Comparison of ENCODE assay signal across 8 cellular contexts in the genomic region with DNA sequence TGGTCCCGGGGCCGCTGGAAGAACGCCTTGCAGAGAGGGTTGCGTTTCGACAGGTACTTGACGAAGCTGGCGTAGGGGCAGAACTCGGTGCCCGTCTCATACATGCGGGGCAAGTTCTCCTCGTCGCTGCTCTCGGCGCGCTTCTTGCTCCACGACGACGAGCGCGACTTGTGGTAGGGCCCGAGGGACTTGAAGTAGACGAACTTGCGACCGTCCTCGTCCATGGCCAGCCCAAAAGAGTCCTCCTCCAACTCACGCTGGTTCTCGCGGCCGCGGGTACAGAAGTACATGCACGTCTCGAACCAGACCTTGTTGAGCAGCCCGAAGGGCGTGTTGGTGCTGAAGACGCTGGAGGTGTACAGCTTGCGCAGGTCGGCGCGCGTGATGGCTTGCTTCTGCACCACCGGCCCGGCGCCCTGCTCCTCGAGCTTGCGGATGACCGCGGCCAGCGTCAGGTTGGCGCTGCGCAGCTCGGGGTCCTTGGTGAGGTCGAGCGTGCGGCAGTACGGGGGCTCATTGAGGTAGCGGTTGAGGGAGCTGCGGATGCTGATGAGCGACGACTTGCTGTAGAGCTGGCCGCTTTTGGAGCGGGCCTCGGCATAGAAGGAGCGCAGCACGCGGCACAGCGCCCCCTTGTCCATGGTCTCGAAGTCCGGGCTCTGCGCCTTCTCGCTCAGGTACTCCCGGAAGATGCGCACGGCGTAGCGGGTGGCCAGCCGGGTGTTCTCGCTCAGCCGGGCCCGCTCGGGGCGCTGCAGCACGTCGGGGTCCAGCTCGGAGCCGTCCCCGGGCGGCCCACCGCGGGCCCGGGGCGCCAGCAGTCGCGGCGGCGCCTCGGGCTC. TPM values are rescaled to one million over a fixed set of nuclear protein-coding genes. Genes with fewer than 3 reads are reported as not detected.
A peak's percentile ranks its signal among the peaks of the same experiment; 100 is the strongest.
DNase-seq lines count a peak whose midpoint lies in the region; ATAC-seq, FAIRE-seq and TF ChIP-seq lines count a peak whose summit lies in the region.

No MANE protein-coding gene starts in this region.

- peak overlapping the region; percentile 100 for H3K4me2 ChIP-seq in hepatocyte

- H4K20me1 ChIP-seq in hepatocyte (ENCODE audit: insufficient read depth, poor library complexity, severe bottlenecking): peaks cover 14% of the 10 kb centered on the region

- DNase-seq in GM13976 (ENCODE audit: low spot score) (peak; percentile 88), RWPE1 (ENCODE audit: low spot score) (peak; percentile 66), ascending aorta (ENCODE audit: low spot score in 2 of 2) (peak in 1 of 2 donors; percentile 78), hepatocyte (ENCODE audit: low spot score) (peak; percentile 92), MV-4-11 (lab: John Stamatoyannopoulos, UW) (no peak), RCC 7860 (ENCODE audit: low spot score) (no peak)

- ATAC-seq in HG02840 (IDR thresholded peaks at IDR 0.05; ENCODE audit: low FRiP score, unreplicated experiment): peak; percentile 50

- H3K4me3 ChIP-seq in ascending aorta (peak overlapping the region; percentile 91 to 92), hepatocyte (peak overlapping the region; percentile 91), rectal smooth muscle tissue (ENCODE audit: low read length) (peak overlapping the region; percentile 64)

- H3K9me2 ChIP-seq in hepatocyte (replicated peaks; ENCODE audit: insufficient read depth): no peaks in the 10 kb centered on the region

- H3K27me3 ChIP-seq in ascending aorta: no peaks in the 10 kb centered on the region
- peaks cover 27% of the 10 kb centered on the region for H3K27me3 ChIP-seq in hepatocyte
- H3K27me3 ChIP-seq in rectal smooth muscle tissue (ENCODE audit: control insufficient read depth, insufficient read depth, low read length): peaks cover 12% of the 10 kb centered on the region

- H2AFZ ChIP-seq in hepatocyte: peak overlapping the region; percentile 88

- in situ Hi-C loops in GM13976 (cut with MboI; ENCODE audit: low sequenced_read_pairs, unreplicated experiment): no loop called here

- CTCF ChIA-PET in RWPE1 (lab: Yijun Ruan, JAX): interaction anchor here (0.5 to 1.6 kb wide), 10 partner anchors 11 to 1672 kb away, joined by 3 to 16 read pairs (median 4); no protein-coding TSS in a partner anchor

- POLR2A ChIA-PET in RWPE1 (lab: Yijun Ruan, JAX; ENCODE audit: low non-redundant PET): no interaction called here

- no peak for FAIRE-seq in RCC 7860 (lab: Jason Lieb, UNC)

- peak; percentile 57 for TF ChIP-seq CTCF in GM13976 (IDR thresholded peaks at IDR 0.05; ENCODE audit: borderline replicate concordance, control extremely low read depth, extremely low read depth, insufficient read depth, missing control alignments)
- peak; percentile 68 for TF ChIP-seq CTCF in RWPE1 (conservative IDR thresholded peaks at IDR 0.05; ENCODE audit: low read depth)
- peak in 2 of 3 experiments; percentile 12 to 44 for TF ChIP-seq CTCF in ascending aorta (IDR thresholded peaks at IDR 0.05)
- TF ChIP-seq CTCF in hepatocyte (IDR thresholded peaks at IDR 0.05; ENCODE audit: poor library complexity): peak; percentile 66

- intact Hi-C loops in ascending aorta (cut with DNase I): loop anchor here (5.0 to 10.0 kb wide), 2 partner anchors 243 to 455 kb away; partner anchors contain the start of gene SS18

- H3K4me1 ChIP-seq in ascending aorta: peaks cover 3 to 17% of the 10 kb centered on the region in 2 donors
- peaks cover 42% of the 10 kb centered on the region for H3K4me1 ChIP-seq in hepatocyte (ENCODE audit: insufficient read depth)
- H3K4me1 ChIP-seq in rectal smooth muscle tissue (ENCODE audit: control insufficient read depth, insufficient read depth, low read length): peaks cover 4% of the 10 kb centered on the region

- H3K79me2 ChIP-seq in hepatocyte: peaks cover 45% of the 10 kb centered on the region

- H3K27ac ChIP-seq in RWPE1 (peak overlapping the region; percentile 99), ascending aorta (peak overlapping the region in 1 of 2 donors; percentile 84), hepatocyte (peak overlapping the region; percentile 49), rectal smooth muscle tissue (ENCODE audit: low read depth, low read length) (no peak overlapping the region)

- 5% methylated on average over 90 of the region's 96 CpGs for WGBS in hepatocyte (ENCODE audit: low lambda C conversion rate, missing lambda C conversion rate)

- H3K36me3 ChIP-seq in ascending aorta (no peaks in the 10 kb centered on the region), hepatocyte (replicated peaks; ENCODE audit: insufficient read depth, low read depth) (no peaks in the 10 kb centered on the region), rectal smooth muscle tissue (ENCODE audit: control insufficient read depth, insufficient read depth, low read length) (no peaks in the 10 kb centered on the region)

- H3K9ac ChIP-seq in rectal smooth muscle tissue (ENCODE audit: low read length): no peak overlapping the region

- H3K9me3 ChIP-seq in ascending aorta: no peaks in the 10 kb centered on the region
- H3K9me3 ChIP-seq in hepatocyte (ENCODE audit: low read depth): no peaks in the 10 kb centered on the region

RNA-seq across cellular contexts. Expression of gene KCTD1, which starts 0.8 kb away (rescaled TPM):
- total RNA-seq in ascending aorta (1.3 TPM), hepatocyte (12.0 and 13.8 TPM in 2 replicates)
- 5.4 and 7.5 TPM in 2 replicates for polyA plus RNA-seq in hepatocyte

Comparison
In these comparisons a context has a peak if more than half of its experiments do, and no peak if none do; other contexts are left out.
1. DNase-seq: peak in GM13976 (single experiment), RWPE1 (single experiment) and hepatocyte (single experiment); none in MV-4-11 (single experiment) and RCC 7860 (single experiment).
2. Peak in every context shown above with its lines, with median percentiles within 50 percentile points of each other: CTCF ChIP-seq and H3K4me3 ChIP-seq.